10 cellular contexts compared by ENCODE assay signal in the genomic region with DNA sequence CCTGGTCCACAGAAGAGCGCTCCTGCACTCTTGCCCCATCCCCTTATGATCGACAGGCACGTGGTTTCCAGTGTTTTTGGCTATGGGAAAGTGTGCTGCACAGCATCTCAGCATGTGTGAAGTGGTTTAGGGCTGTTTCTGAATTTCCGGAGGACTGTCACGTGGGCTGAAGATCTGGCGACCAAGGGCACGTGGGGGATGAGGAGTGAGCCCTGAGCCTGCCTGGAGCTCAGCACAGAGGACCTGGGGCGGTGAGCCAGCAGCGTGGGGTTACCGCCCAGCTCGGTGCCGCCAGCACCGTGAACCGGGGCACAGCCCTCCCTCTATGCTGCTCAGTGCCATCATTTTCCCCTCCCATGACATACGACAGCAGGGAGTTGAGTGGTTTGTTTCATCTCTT.
DNase-seq lines count a peak whose midpoint lies in the region; FAIRE-seq and TF ChIP-seq lines count a peak whose summit lies in the region.
"Had no signal": no experiment of that assay in that cellular context is flagged by ENCODE, and none has a peak within 500 bp of the region (broad histone marks: within the 10 kb centered on the region; RNA-seq: fewer than 3 reads in every experiment).

No MANE protein-coding gene starts in this region.

- H3K9me3 ChIP-seq in prostate gland = no peaks in the 10 kb centered on the region
- H3K9me3 ChIP-seq: neutrophil had no signal

- no peaks in the 10 kb centered on the region for H3K27me3 Mint-ChIP-seq in activated naive CD8-positive, alpha-beta T cell treated with anti-CD3 and anti-CD28 coated beads for 36 hours
- H3K27me3 Mint-ChIP-seq in type B pancreatic cell (no peaks in the 10 kb centered on the region), endothelial cell (ENCODE audit: unreplicated experiment) (peaks cover 3% of the 10 kb centered on the region)
- H3K27me3 Mint-ChIP-seq: activated B cell treated with CpG ODN at 0.5 μM for 24 hours had no signal

- no peaks in the 10 kb centered on the region for H3K9me3 Mint-ChIP-seq in activated naive CD8-positive, alpha-beta T cell treated with anti-CD3 and anti-CD28 coated beads for 36 hours
- H3K9me3 Mint-ChIP-seq in type B pancreatic cell (no peaks in the 10 kb centered on the region), endothelial cell (ENCODE audit: unreplicated experiment) (no peaks in the 10 kb centered on the region)
- H3K9me3 Mint-ChIP-seq: activated B cell treated with CpG ODN at 0.5 μM for 24 hours had no signal

- peak overlapping the region; percentile 80 for H3K27ac Mint-ChIP-seq in activated naive CD8-positive, alpha-beta T cell treated with anti-CD3 and anti-CD28 coated beads for 36 hours
- H3K27ac Mint-ChIP-seq in type B pancreatic cell (no peak overlapping the region), endothelial cell (ENCODE audit: unreplicated experiment) (no peak overlapping the region)
- H3K27ac Mint-ChIP-seq: activated B cell treated with CpG ODN at 0.5 μM for 24 hours had no signal

- H3K27ac ChIP-seq in prostate gland = peak overlapping the region in 1 of 2 donors; percentile 24
- H3K27ac ChIP-seq: neutrophil had no signal

- no peak for FAIRE-seq in GM12891 (lab: Jason Lieb, UNC)

- DNase-seq in activated CD4-positive, alpha-beta T cell treated with anti-CD3 and anti-CD28 coated beads for 4 hours = peak; percentile 60
- peak; percentile 55 for DNase-seq in activated naive CD8-positive, alpha-beta T cell treated with anti-CD3 and anti-CD28 coated beads for 36 hours
- DNase-seq in prostate gland (ENCODE audit: low spot score) (peak; percentile 4), type B pancreatic cell (ENCODE audit: extremely low spot score, unreplicated experiment) (peak; percentile 65), GM12891 (ENCODE audit: insufficient read length, low spot score) (no peak), D341Med (ENCODE audit: low spot score) (no peak), endothelial cell (ENCODE audit: low spot score) (no peak), LoVo (ENCODE audit: low spot score) (no peak)
- DNase-seq: activated B cell treated with CpG ODN at 0.5 μM for 24 hours had no signal

- H3K4me1 Mint-ChIP-seq in activated naive CD8-positive, alpha-beta T cell treated with anti-CD3 and anti-CD28 coated beads for 36 hours = peaks cover 36% of the 10 kb centered on the region
- peaks cover 27% of the 10 kb centered on the region for H3K4me1 Mint-ChIP-seq in type B pancreatic cell (ENCODE audit: unreplicated experiment)
- H3K4me1 Mint-ChIP-seq in endothelial cell (ENCODE audit: unreplicated experiment) = peaks cover 4% of the 10 kb centered on the region
- H3K4me1 Mint-ChIP-seq: activated B cell treated with CpG ODN at 0.5 μM for 24 hours had no signal

- peaks cover 17% of the 10 kb centered on the region for H3K36me3 Mint-ChIP-seq in activated naive CD8-positive, alpha-beta T cell treated with anti-CD3 and anti-CD28 coated beads for 36 hours
- peaks cover 3% of the 10 kb centered on the region for H3K36me3 Mint-ChIP-seq in type B pancreatic cell
- H3K36me3 Mint-ChIP-seq in endothelial cell (ENCODE audit: low read depth, unreplicated experiment) = no peaks in the 10 kb centered on the region

- H3K4me3 ChIP-seq in prostate gland = no peak overlapping the region

- H3K27me3 ChIP-seq in prostate gland (replicated peaks; ENCODE audit: insufficient read depth) = no peaks in the 10 kb centered on the region
- H3K27me3 ChIP-seq: neutrophil had no signal

- intact Hi-C loops in prostate gland (cut with DNase I) = no loop called here

- WGBS in prostate gland = 44% methylated on average over 15 of the region's 15 CpGs

- TF ChIP-seq POLR2A in prostate gland (IDR thresholded peaks at IDR 0.05) (no peak), GM12891 (IDR thresholded peaks at IDR 0.05; ENCODE audit: low read depth, low read length) (no peak)

- peak overlapping the region; percentile 11 for H3K4me3 Mint-ChIP-seq in activated naive CD8-positive, alpha-beta T cell treated with anti-CD3 and anti-CD28 coated beads for 36 hours
- H3K4me3 Mint-ChIP-seq in type B pancreatic cell (no peak overlapping the region), endothelial cell (ENCODE audit: unreplicated experiment) (no peak overlapping the region)
- H3K4me3 Mint-ChIP-seq: activated B cell treated with CpG ODN at 0.5 μM for 24 hours had no signal

- H3K4me1 ChIP-seq in prostate gland (replicated peaks) = peaks cover 12% of the 10 kb centered on the region

- H3K36me3 ChIP-seq in prostate gland = no peaks in the 10 kb centered on the region

- no peak for TF ChIP-seq CTCF in prostate gland (IDR thresholded peaks at IDR 0.05)
- TF ChIP-seq CTCF in type B pancreatic cell (conservative IDR thresholded peaks at IDR 0.05) = no peak
- no peak for TF ChIP-seq CTCF in endothelial cell (IDR thresholded peaks at IDR 0.05; ENCODE audit: unreplicated experiment)

TF ChIP-seq in GM12891, 5 proteins besides CTCF, POLR2A, EP300 and RAD21:
- no peak for TF ChIP-seq POU2F2 (IDR thresholded peaks at IDR 0.05; ENCODE audit: low read depth, low read length)
- no peak for TF ChIP-seq POLR2AphosphoS5 (IDR thresholded peaks at IDR 0.05; ENCODE audit: low read depth, low read length)
- no peak for TF ChIP-seq PAX5 (IDR thresholded peaks at IDR 0.05; ENCODE audit: insufficient read depth, low read length, severe bottlenecking)
- no peak for TF ChIP-seq SPI1 (IDR thresholded peaks at IDR 0.05; ENCODE audit: low read depth, low read length)
- no peak for TF ChIP-seq TAF1 (IDR thresholded peaks at IDR 0.05; ENCODE audit: low read depth, low read length)

Comparison
In these comparisons a context has a peak if more than half of its experiments do, and no peak if none do; other contexts are left out.
1. DNase-seq: peak in activated CD4-positive, alpha-beta T cell treated with anti-CD3 and anti-CD28 coated beads for 4 hours (2 of 2), activated naive CD8-positive, alpha-beta T cell treated with anti-CD3 and anti-CD28 coated beads for 36 hours (single experiment), prostate gland (single experiment) and type B pancreatic cell (single experiment); none in GM12891 (single experiment), D341Med (single experiment), endothelial cell (single experiment) and LoVo (single experiment).